ENCODE assay signal across 24 cellular contexts in the genomic region with DNA sequence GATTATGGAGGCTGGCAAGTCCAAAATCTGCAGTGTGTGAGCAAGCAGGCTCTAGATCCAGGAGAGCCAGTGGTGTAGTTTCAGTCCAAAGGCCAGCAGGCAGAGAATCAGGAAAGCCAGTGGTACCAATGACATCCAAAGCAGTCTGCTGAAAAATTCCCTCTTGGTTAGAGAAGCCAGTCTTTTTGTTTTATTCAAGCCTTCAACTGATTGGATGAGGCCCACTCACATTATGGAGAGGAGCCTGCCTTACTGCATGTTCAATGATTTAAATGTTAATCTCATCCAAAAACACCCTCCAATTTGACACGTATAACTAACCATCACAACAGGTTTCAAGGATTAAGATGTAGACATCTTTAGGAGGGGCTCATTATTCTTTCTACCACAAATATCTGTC.
"Had no signal": no experiment of that assay in that cellular context is flagged by ENCODE, and none has a peak within 500 bp of the region (broad histone marks: within the 10 kb centered on the region; RNA-seq: fewer than 3 reads in every experiment).

No MANE protein-coding gene starts in this region.

- H3K27me3 ChIP-seq: colonic mucosa, esophagus muscularis mucosa, foreskin keratinocyte, gastroesophageal sphincter, heart left ventricle, hepatocyte had no signal

- H3K4me1 Mint-ChIP-seq: immature natural killer cell, naive B cell had no signal

- H3K4me3 ChIP-seq: colonic mucosa, esophagus muscularis mucosa, gastroesophageal sphincter, heart left ventricle, hepatocyte, left ventricle myocardium inferior, lower lobe of right lung, mucosa of descending colon had no signal

- H3K36me3 ChIP-seq: colonic mucosa, esophagus muscularis mucosa, gastroesophageal sphincter, heart left ventricle, left ventricle myocardium inferior, lower lobe of right lung had no signal

- FAIRE-seq: endothelial cell of umbilical vein, frontal cortex, kidney had no signal

- H3K79me2 ChIP-seq: hepatocyte had no signal

- H3K9me3 ChIP-seq: colonic mucosa, esophagus muscularis mucosa, gastroesophageal sphincter, heart left ventricle, left ventricle myocardium inferior, lower lobe of right lung, mucosa of descending colon had no signal

- H3K27ac Mint-ChIP-seq: dendritic cell treated with granulocyte-macrophage colony-stimulating factor and Interleukin-4, amounts not matched to agents 40 ng/mL and 50 ng/mL, for 4 days; immature natural killer cell; mesothelial cell of epicardium; naive B cell had no signal

- H3K9me3 Mint-ChIP-seq: dendritic cell treated with granulocyte-macrophage colony-stimulating factor and Interleukin-4, amounts not matched to agents 40 ng/mL and 50 ng/mL, for 4 days; immature natural killer cell had no signal

- H3K4me1 ChIP-seq: colonic mucosa, esophagus muscularis mucosa, foreskin keratinocyte, gastroesophageal sphincter, lower lobe of right lung had no signal

- H3K27ac ChIP-seq: colonic mucosa, esophagus muscularis mucosa, foreskin keratinocyte, gastroesophageal sphincter, heart left ventricle, hepatocyte, left ventricle myocardium inferior, lower lobe of right lung had no signal

- H3K4me3 Mint-ChIP-seq: dendritic cell treated with granulocyte-macrophage colony-stimulating factor and Interleukin-4, amounts not matched to agents 40 ng/mL and 50 ng/mL, for 4 days; immature natural killer cell; mesothelial cell of epicardium; naive B cell had no signal

- DNase-seq: colonic mucosa; cortex of kidney; effector memory CD4-positive, alpha-beta T cell; foreskin keratinocyte; heart left ventricle; hypothalamus; immature natural killer cell; islet precursor cell; kidney; kidney glomerular epithelial cell; left colon; left ventricle myocardium inferior; lower lobe of right lung; mesenchymal stem cell; mucosa of descending colon; naive B cell had no signal

- H3K36me3 Mint-ChIP-seq: immature natural killer cell, mesothelial cell of epicardium, naive B cell had no signal

- H2AFZ ChIP-seq: hepatocyte had no signal

- ATAC-seq: foreskin keratinocyte, gastroesophageal sphincter, heart left ventricle, left colon, left lobe of liver, lower lobe of right lung, mucosa of descending colon had no signal

- H3K27me3 Mint-ChIP-seq: dendritic cell treated with granulocyte-macrophage colony-stimulating factor and Interleukin-4, amounts not matched to agents 40 ng/mL and 50 ng/mL, for 4 days had no signal

- H3K4me2 ChIP-seq: hepatocyte had no signal
